In genomic region chr2:205539603-205540002, GRCh38 we compare ENCODE assay signal across 14 cellular contexts.
DNase-seq lines count a peak whose midpoint lies in the region; ATAC-seq, FAIRE-seq and TF ChIP-seq lines count a peak whose summit lies in the region.
"Had no signal": no experiment of that assay in that cellular context is flagged by ENCODE, and none has a peak within 500 bp of the region (broad histone marks: within the 10 kb centered on the region; RNA-seq: fewer than 3 reads in every experiment).

No MANE protein-coding gene starts in this region.

- H3K36me3 ChIP-seq in mammary epithelial cell (ENCODE audit: insufficient read depth, low read length) (no peaks in the 10 kb centered on the region), breast epithelium (no peaks in the 10 kb centered on the region), WERI-Rb-1 (no peaks in the 10 kb centered on the region)
- H3K36me3 ChIP-seq: gastroesophageal sphincter had no signal

- dilution Hi-C loops in mammary epithelial cell (cut with HindIII; ENCODE audit: low sequenced_read_pairs): no loop called here

- H4K20me1 ChIP-seq in mammary epithelial cell (ENCODE audit: insufficient read depth, low read length): no peaks in the 10 kb centered on the region

- no peak overlapping the region for H3K4me2 ChIP-seq in mammary epithelial cell (ENCODE audit: insufficient read depth, low read depth, low read length)
- H3K4me2 ChIP-seq: smooth muscle cell had no signal

- intact Hi-C loops in mammary epithelial cell (cut with micrococcal nuclease) (no loop called here), breast epithelium (cut with DNase I; ENCODE audit: low total_unique reads) (loop anchor here (10.0 kb wide), 1 partner anchor 815 kb away; no protein-coding TSS in a partner anchor)

- no peak for TF ChIP-seq POLR2A in breast epithelium (IDR thresholded peaks at IDR 0.05)

- TF ChIP-seq CTCF in mammary epithelial cell (conservative IDR thresholded peaks at IDR 0.05 in 1 of 2, IDR thresholded peaks at IDR 0.05 in 1 of 2; ENCODE audit: extremely low read depth in 1 of 2, insufficient read depth in 1 of 2, low read depth in 1 of 2, low read length in 2 of 2) (peak; percentile 7 to 15), breast epithelium (IDR thresholded peaks at IDR 0.05) (no peak), epithelial cell of esophagus (IDR thresholded peaks at IDR 0.05; ENCODE audit: insufficient read depth, low read depth, low read length, missing control alignments) (peak; percentile 4), WERI-Rb-1 (IDR thresholded peaks at IDR 0.05; ENCODE audit: low read depth, low read length) (no peak), GM20000 (IDR thresholded peaks at IDR 0.05; ENCODE audit: extremely low read depth, missing control alignments) (no peak)

- no peaks in the 10 kb centered on the region for H3K79me2 ChIP-seq in mammary epithelial cell (ENCODE audit: insufficient read depth, low read length)

- no TSS peak for BruUV-seq in mammary epithelial cell (replicated peaks; lab: Mats Ljungman, UMichigan)

- H3K4me1 ChIP-seq in mammary epithelial cell (ENCODE audit: insufficient read depth, low read length) (no peaks in the 10 kb centered on the region), breast epithelium (no peaks in the 10 kb centered on the region)

- H3K27ac ChIP-seq in mammary epithelial cell (ENCODE audit: insufficient read depth, low read depth, low read length) (no peak overlapping the region), breast epithelium (no peak overlapping the region), WERI-Rb-1 (no peak overlapping the region)
- H3K27ac ChIP-seq: gastroesophageal sphincter had no signal

- no peaks in the 10 kb centered on the region for H3K27me3 ChIP-seq in mammary epithelial cell (ENCODE audit: insufficient read depth, low read length)
- H3K27me3 ChIP-seq in breast epithelium: no peaks in the 10 kb centered on the region
- H3K27me3 ChIP-seq in WERI-Rb-1 (ENCODE audit: insufficient read depth, low read depth, severe bottlenecking): no peaks in the 10 kb centered on the region
- H3K27me3 ChIP-seq: gastroesophageal sphincter had no signal

- DNase-seq in mammary epithelial cell (no peak), breast epithelium (ENCODE audit: low spot score in 2 of 2) (no peak), NCI-H510A treated with DMSO at 0.1 percent for 48 hours (lab: John Stamatoyannopoulos, UW) (peak; percentile 41), epithelial cell of esophagus (ENCODE audit: low read depth) (peak; percentile 11), urothelium cell line (ENCODE audit: low spot score) (peak; percentile 17), WERI-Rb-1 (no peak), GM20000 (ENCODE audit: low spot score) (no peak)
- DNase-seq: activated CD4-positive, CD25-positive, alpha-beta regulatory T cell; activated naive CD4-positive, alpha-beta T cell treated with anti-CD3 and anti-CD28 coated beads, Interleukin-2, amount 10 ng/mL, durations not matched to agents 7 days and 5 days; immature natural killer cell; nucleus accumbens had no signal

- no peak overlapping the region for H2AFZ ChIP-seq in mammary epithelial cell (ENCODE audit: low read depth, low read length)

- 78% methylated on average over 4 of the region's 5 CpGs for WGBS in mammary epithelial cell (ENCODE audit: low coverage, missing lambda C conversion rate)

- no peak overlapping the region for H3K9ac ChIP-seq in mammary epithelial cell (ENCODE audit: insufficient read depth, low read length)

- ATAC-seq in esophagus mucosa: no peak
- ATAC-seq: gastroesophageal sphincter had no signal

- CTCF ChIA-PET in mammary epithelial cell (lab: Charles Lee; ENCODE audit: low non-redundant PET): no interaction called here

- H3K9me3 ChIP-seq in mammary epithelial cell (replicated peaks; ENCODE audit: insufficient read depth, low read length) (no peaks in the 10 kb centered on the region), breast epithelium (no peaks in the 10 kb centered on the region), WERI-Rb-1 (ENCODE audit: severe bottlenecking) (no peaks in the 10 kb centered on the region)
- H3K9me3 ChIP-seq: gastroesophageal sphincter had no signal

- H3K4me3 ChIP-seq in mammary epithelial cell (replicated peaks in 1 of 3; ENCODE audit: insufficient read depth in 1 of 3, low read depth in 2 of 3, low read length in 3 of 3): no peak overlapping the region
- H3K4me3 ChIP-seq in breast epithelium: no peak overlapping the region
- no peak overlapping the region for H3K4me3 ChIP-seq in epithelial cell of esophagus (ENCODE audit: low read length)
- H3K4me3 ChIP-seq in WERI-Rb-1 (ENCODE audit: low read depth, low read length): no peak overlapping the region
- H3K4me3 ChIP-seq: gastroesophageal sphincter, smooth muscle cell had no signal

- in situ Hi-C loops in mammary epithelial cell (cut with MboI; ENCODE audit: low sequenced_read_pairs in 2 of 2): no loop called here

- no peak for FAIRE-seq in urothelium cell line (lab: Jason Lieb, UNC)

Comparison
In these comparisons a context has a peak if more than half of its experiments do, and no peak if none do; other contexts are left out.
1. CTCF ChIP-seq: peak in mammary epithelial cell (2 of 2) and epithelial cell of esophagus (single experiment); none in breast epithelium (0 of 3), WERI-Rb-1 (single experiment) and GM20000 (single experiment).
2. DNase-seq: peak in NCI-H510A treated with DMSO at 0.1 percent for 48 hours (single experiment), epithelial cell of esophagus (single experiment) and urothelium cell line (single experiment); none in mammary epithelial cell (single experiment), breast epithelium (0 of 2), WERI-Rb-1 (single experiment) and GM20000 (single experiment).